Comparison of ENCODE assay signal across 21 cellular contexts in genomic region chr15:67403428-67403827, GRCh38.
"Had no signal": no experiment of that assay in that cellular context is flagged by ENCODE, and none has a peak within 500 bp of the region (broad histone marks: within the 10 kb centered on the region; RNA-seq: fewer than 3 reads in every experiment).

No MANE protein-coding gene starts in this region.

- H3K9me3 ChIP-seq: transverse colon, uterus had no signal

- H3K4me1 ChIP-seq: transverse colon, uterus had no signal

- H3K27me3 ChIP-seq: transverse colon, uterus had no signal

- H3K36me3 Mint-ChIP-seq: activated naive CD8-positive, alpha-beta T cell treated with anti-CD3 and anti-CD28 coated beads, Interleukin-2, amount 10 ng/mL, durations not matched to agents 7 days and 5 days; naive B cell; stimulated activated memory B cell treated with anti-CD40 and anti-IgM and Interleukin-4, amounts not matched to agents 10 μg/mL and 1 μg/mL and 100 μg/mL, for 72 hours had no signal

- H3K27ac Mint-ChIP-seq: activated B cell treated with CpG ODN at 0.5 μM for 24 hours; activated CD4-positive, alpha-beta T cell treated with anti-CD3 and anti-CD28 coated beads for 36 hours; activated naive CD8-positive, alpha-beta T cell treated with anti-CD3 and anti-CD28 coated beads, Interleukin-2, amount 10 ng/mL, durations not matched to agents 7 days and 5 days; stimulated activated memory B cell treated with anti-CD40 and anti-IgM and Interleukin-4, amounts not matched to agents 10 μg/mL and 1 μg/mL and 100 μg/mL, for 72 hours had no signal

- H3K4me3 Mint-ChIP-seq: activated B cell treated with CpG ODN at 0.5 μM for 24 hours; activated CD4-positive, alpha-beta T cell treated with anti-CD3 and anti-CD28 coated beads for 36 hours; activated naive CD8-positive, alpha-beta T cell treated with anti-CD3 and anti-CD28 coated beads, Interleukin-2, amount 10 ng/mL, durations not matched to agents 7 days and 5 days; naive B cell; stimulated activated memory B cell treated with anti-CD40 and anti-IgM and Interleukin-4, amounts not matched to agents 10 μg/mL and 1 μg/mL and 100 μg/mL, for 72 hours had no signal

- ATAC-seq: activated CD4-positive, alpha-beta T cell treated with anti-CD3 and anti-CD28 coated beads for 36 hours; sciatic nerve; stimulated activated memory B cell treated with anti-CD40 and anti-IgM and Interleukin-4, amounts not matched to agents 10 μg/mL and 1 μg/mL and 100 μg/mL, for 72 hours had no signal

- H3K27me3 Mint-ChIP-seq: activated CD4-positive, alpha-beta T cell treated with anti-CD3 and anti-CD28 coated beads for 36 hours; naive B cell; stimulated activated memory B cell treated with anti-CD40 and anti-IgM and Interleukin-4, amounts not matched to agents 10 μg/mL and 1 μg/mL and 100 μg/mL, for 72 hours had no signal

- H3K4me1 Mint-ChIP-seq: activated B cell treated with CpG ODN at 0.5 μM for 24 hours; activated CD4-positive, alpha-beta T cell treated with anti-CD3 and anti-CD28 coated beads for 36 hours; activated naive CD8-positive, alpha-beta T cell treated with anti-CD3 and anti-CD28 coated beads, Interleukin-2, amount 10 ng/mL, durations not matched to agents 7 days and 5 days; naive B cell; stimulated activated memory B cell treated with anti-CD40 and anti-IgM and Interleukin-4, amounts not matched to agents 10 μg/mL and 1 μg/mL and 100 μg/mL, for 72 hours had no signal

- H3K4me3 ChIP-seq: coronary artery, lung, transverse colon, uterus had no signal

- H3K9me3 Mint-ChIP-seq: activated B cell treated with CpG ODN at 0.5 μM for 24 hours; activated naive CD8-positive, alpha-beta T cell treated with anti-CD3 and anti-CD28 coated beads, Interleukin-2, amount 10 ng/mL, durations not matched to agents 7 days and 5 days; naive B cell; stimulated activated memory B cell treated with anti-CD40 and anti-IgM and Interleukin-4, amounts not matched to agents 10 μg/mL and 1 μg/mL and 100 μg/mL, for 72 hours had no signal

- H3K27ac ChIP-seq: coronary artery, epithelial cell of prostate, transverse colon, uterus had no signal

- DNase-seq: activated B cell treated with CpG ODN at 0.5 μM for 24 hours; activated CD4-positive, alpha-beta T cell treated with anti-CD3 and anti-CD28 coated beads for 36 hours; activated CD4-positive, alpha-beta T cell treated with anti-CD3 and anti-CD28 coated beads, Interleukin-2, amount 50 U/mL, for 48 hours; activated CD8-positive, alpha-beta memory T cell treated with anti-CD3 and anti-CD28 coated beads, Interleukin-2, amount 50 U/mL, for 48 hours; activated naive CD4-positive, alpha-beta T cell treated with Interleukin-2 at 50 U/mL for 16 hours; activated naive CD8-positive, alpha-beta T cell treated with anti-CD3 and anti-CD28 coated beads, Interleukin-2, amount 10 ng/mL, durations not matched to agents 7 days and 5 days; activated T-cell treated with anti-CD3 and anti-CD28 coated beads, Interleukin-2, amount 50 U/mL, for 48 hours; amniotic stem cell; cerebellar nuclear complex; kidney; naive B cell; posterior cingulate gyrus; small intestine; T1000; transverse colon; uterus had no signal

- H3K36me3 ChIP-seq: transverse colon, uterus had no signal
